ENCODE assay signal across 1 cellular context in the genomic region with DNA sequence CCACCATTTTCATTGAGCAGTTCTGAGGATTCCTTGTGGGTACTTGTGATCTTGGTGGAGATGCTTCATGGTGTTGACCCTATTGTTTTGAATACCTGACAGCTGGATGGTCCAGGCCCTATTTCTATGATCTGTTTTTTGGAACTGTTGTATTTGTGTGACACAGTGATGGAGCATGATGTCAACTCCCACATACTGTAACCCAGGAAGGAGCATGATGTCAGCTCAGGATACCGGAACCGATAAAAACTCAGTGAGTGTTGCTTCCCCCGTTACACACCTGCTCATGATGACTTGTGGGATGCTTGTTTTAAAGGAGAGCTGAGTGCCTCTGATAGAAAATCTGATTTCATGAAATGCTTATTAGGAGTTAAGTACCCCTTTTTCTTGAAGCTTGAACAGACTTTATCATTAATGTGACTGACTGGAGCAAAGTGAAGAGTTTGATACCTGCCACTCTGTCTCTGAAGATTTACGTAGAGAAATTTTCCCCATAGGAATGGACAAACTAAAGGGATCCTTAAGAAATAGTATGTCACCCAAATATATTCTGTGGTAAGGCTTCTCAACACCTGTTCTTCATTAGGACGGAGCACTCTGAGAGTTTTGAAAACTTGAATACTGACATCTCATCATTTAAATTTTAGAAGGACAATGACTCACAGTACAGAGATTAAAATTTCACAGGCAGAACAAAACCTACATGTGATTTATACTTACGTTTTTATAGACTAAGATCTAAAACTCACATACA.
TF ChIP-seq lines count a peak whose summit lies in the region.

No MANE protein-coding gene starts in this region.

TF ChIP-seq in K562, 482 proteins besides CTCF, POLR2A, EP300 and RAD21 (continued from another document):
- TF ChIP-seq GABPA (tag; conservative IDR thresholded peaks at IDR 0.05; ENCODE audit: low read depth) = peak; percentile 24; the same call in 1 of the 2 replicates
- TF ChIP-seq, protein P1, sequence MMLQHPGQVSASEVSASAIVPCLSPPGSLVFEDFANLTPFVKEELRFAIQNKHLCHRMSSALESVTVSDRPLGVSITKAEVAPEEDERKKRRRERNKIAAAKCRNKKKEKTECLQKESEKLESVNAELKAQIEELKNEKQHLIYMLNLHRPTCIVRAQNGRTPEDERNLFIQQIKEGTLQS (IDR thresholded peaks at IDR 0.05) = peak; percentile 22; the same call in 1 of the 2 replicates
- TF ChIP-seq, protein P1 (CRISPR knock-in tag; conservative IDR thresholded peaks at IDR 0.05) = no peak
- TF ChIP-seq ETV1 (tag; conservative IDR thresholded peaks at IDR 0.05; ENCODE audit: low read depth) = 0 out of 2 replicates have a peak, but pooled peaks have one; percentile 35
- no peak for TF ChIP-seq ARHGAP35 (IDR thresholded peaks at IDR 0.05; ENCODE audit: partially characterized antibody)
